Comparison of ENCODE assay signal across 34 cellular contexts in genomic region chr20:10571313-10571815, GRCh38.
DNase-seq lines count a peak whose midpoint lies in the region; ATAC-seq, FAIRE-seq and TF ChIP-seq lines count a peak whose summit lies in the region.
"Had no signal": no experiment of that assay in that cellular context is flagged by ENCODE, and none has a peak within 500 bp of the region (broad histone marks: within the 10 kb centered on the region; RNA-seq: fewer than 3 reads in every experiment).

No MANE protein-coding gene starts in this region.

- POLR2A ChIA-PET in activated naive CD8-positive, alpha-beta T cell treated with anti-CD3 and anti-CD28 coated beads, Interleukin-2, amount 10 ng/mL, durations not matched to agents 7 days and 5 days (lab: Charles Lee), result no interaction called here

- H4K8ac ChIP-seq in mesendoderm (ENCODE audit: low read depth, low read length), result no peak overlapping the region

- H3K9me3 ChIP-seq in tibial artery, result no peaks in the 10 kb centered on the region
- H3K9me3 ChIP-seq: BE2C, psoas muscle had no signal

- TF ChIP-seq CTCF in tibial artery (IDR thresholded peaks at IDR 0.05), result no peak

- no peak overlapping the region for H2BK5ac ChIP-seq in mesendoderm (ENCODE audit: low read length)

- H3K9ac ChIP-seq in mesendoderm (ENCODE audit: low read length), result no peak overlapping the region
- H3K9ac ChIP-seq: GM23248 had no signal

- no peaks in the 10 kb centered on the region for H3K36me3 ChIP-seq in mesendoderm (ENCODE audit: control insufficient read depth, insufficient read depth, low read length)
- no peaks in the 10 kb centered on the region for H3K36me3 ChIP-seq in tibial artery
- H3K36me3 ChIP-seq: BE2C had no signal

- H3K27me3 ChIP-seq in mesendoderm (ENCODE audit: insufficient read depth, low read length, poor library complexity) (no peaks in the 10 kb centered on the region), tibial artery (no peaks in the 10 kb centered on the region)
- H3K27me3 ChIP-seq: BE2C had no signal

- H3K27ac ChIP-seq in mesendoderm (ENCODE audit: low read depth, low read length) (no peak overlapping the region), tibial artery (peak overlapping the region; percentile 25 to 50)
- H3K27ac ChIP-seq: coronary artery, GM23248, psoas muscle had no signal

- H2BK15ac ChIP-seq in mesendoderm (replicated peaks; ENCODE audit: low read depth), result no peak overlapping the region

- no peaks in the 10 kb centered on the region for H3K79me1 ChIP-seq in mesendoderm (ENCODE audit: low read length)

- H3K4me1 Mint-ChIP-seq in stimulated activated naive CD8-positive, alpha-beta T cell treated with anti-CD3 and anti-CD28 coated beads, Interleukin-15, Interleukin-2, amounts not matched to agents 100 ng/mL and 50 ng/mL, for 24 hours (ENCODE audit: low read depth), result peaks cover 16% of the 10 kb centered on the region
- peaks cover 35% of the 10 kb centered on the region for H3K4me1 Mint-ChIP-seq in activated naive CD8-positive, alpha-beta T cell treated with anti-CD3 and anti-CD28 coated beads, Interleukin-2, amount 10 ng/mL, durations not matched to agents 7 days and 5 days

- H3K4me3 Mint-ChIP-seq in stimulated activated naive CD8-positive, alpha-beta T cell treated with anti-CD3 and anti-CD28 coated beads, Interleukin-15, Interleukin-2, amounts not matched to agents 100 ng/mL and 50 ng/mL, for 24 hours, result no peak overlapping the region
- peak overlapping the region; percentile 41 for H3K4me3 Mint-ChIP-seq in activated naive CD8-positive, alpha-beta T cell treated with anti-CD3 and anti-CD28 coated beads, Interleukin-2, amount 10 ng/mL, durations not matched to agents 7 days and 5 days
- H3K4me3 Mint-ChIP-seq: HFFc6, memory B cell, T-helper 17 cell, type B pancreatic cell had no signal

- peaks cover 40% of the 10 kb centered on the region for H3K36me3 Mint-ChIP-seq in stimulated activated naive CD8-positive, alpha-beta T cell treated with anti-CD3 and anti-CD28 coated beads, Interleukin-15, Interleukin-2, amounts not matched to agents 100 ng/mL and 50 ng/mL, for 24 hours (ENCODE audit: low read depth)
- peaks cover 20% of the 10 kb centered on the region for H3K36me3 Mint-ChIP-seq in activated naive CD8-positive, alpha-beta T cell treated with anti-CD3 and anti-CD28 coated beads, Interleukin-2, amount 10 ng/mL, durations not matched to agents 7 days and 5 days

- H3K4me2 ChIP-seq in mesendoderm (ENCODE audit: low read length), result no peak overlapping the region

- H3K56ac ChIP-seq in mesendoderm (ENCODE audit: low read length), result peak overlapping the region; percentile 29

- H3K4me3 ChIP-seq in mesendoderm (ENCODE audit: low read length), result no peak overlapping the region
- H3K4me3 ChIP-seq in tibial artery, result no peak overlapping the region
- H3K4me3 ChIP-seq: coronary artery, GM12878, GM23248, K562, psoas muscle had no signal

- H3K9me3 Mint-ChIP-seq in stimulated activated naive CD8-positive, alpha-beta T cell treated with anti-CD3 and anti-CD28 coated beads, Interleukin-15, Interleukin-2, amounts not matched to agents 100 ng/mL and 50 ng/mL, for 24 hours, result no peaks in the 10 kb centered on the region
- H3K9me3 Mint-ChIP-seq in activated naive CD8-positive, alpha-beta T cell treated with anti-CD3 and anti-CD28 coated beads, Interleukin-2, amount 10 ng/mL, durations not matched to agents 7 days and 5 days, result no peaks in the 10 kb centered on the region
- H3K9me3 Mint-ChIP-seq: activated naive CD4-positive, alpha-beta T cell treated with anti-CD3 and anti-CD28 coated beads, Interleukin-2, amount 50 U/mL, for 72 hours; HFFc6; memory B cell; type B pancreatic cell had no signal

- no peaks in the 10 kb centered on the region for H3K27me3 Mint-ChIP-seq in stimulated activated naive CD8-positive, alpha-beta T cell treated with anti-CD3 and anti-CD28 coated beads, Interleukin-15, Interleukin-2, amounts not matched to agents 100 ng/mL and 50 ng/mL, for 24 hours
- no peaks in the 10 kb centered on the region for H3K27me3 Mint-ChIP-seq in activated naive CD8-positive, alpha-beta T cell treated with anti-CD3 and anti-CD28 coated beads, Interleukin-2, amount 10 ng/mL, durations not matched to agents 7 days and 5 days
- H3K27me3 Mint-ChIP-seq: memory B cell, T-helper 17 cell, type B pancreatic cell had no signal

- WGBS in mesendoderm (ENCODE audit: extremely low coverage, insufficient coverage, low lambda C conversion rate), result no CpG with 5 or more reads among the region's 1 CpG

- no peaks in the 10 kb centered on the region for H3K4me1 ChIP-seq in mesendoderm (ENCODE audit: control insufficient read depth, low read depth, low read length)
- peaks cover 0 to 45% (median 12%) of the 10 kb centered on the region in 4 donors for H3K4me1 ChIP-seq in tibial artery
- H3K4me1 ChIP-seq: psoas muscle had no signal

- DNase-seq in stimulated activated naive CD8-positive, alpha-beta T cell treated with anti-CD3 and anti-CD28 coated beads, Interleukin-15, Interleukin-2, amounts not matched to agents 100 U/mL and 50 U/mL, for 24 hours, result no peak
- DNase-seq in activated naive CD8-positive, alpha-beta T cell treated with anti-CD3 and anti-CD28 coated beads, Interleukin-2, amount 10 ng/mL, durations not matched to agents 7 days and 5 days, result no peak
- DNase-seq in mesendoderm (peak; percentile 57), tibial artery (no peak), NCI-H510A (lab: John Stamatoyannopoulos, UW) (no peak), HT-29 (ENCODE audit: low spot score) (no peak), GM12892 (ENCODE audit: insufficient read length) (no peak)
- DNase-seq: ACHN; activated effector memory CD4-positive, alpha-beta T cell treated with Interleukin-2 at 50 U/mL for 16 hours; activated T-cell treated with anti-CD3 and anti-CD28 coated beads, Interleukin-2, amount 50 U/mL, for 1 hour; BE2C; DMS153; effector memory CD4-positive, alpha-beta T cell; GM23248; HFFc6; NCI-H1092; NCI-H1694 treated with DMSO at 0.1 percent for 48 hours; NCI-H2171; NCI-H524 treated with DMSO at 0.1 percent for 48 hours; NK-92 treated with Interleukin-12 subunit alpha and Interleukin-12 subunit beta, amount 100 ng/mL, for 24 hours; nucleus accumbens; PC-3; psoas muscle; T-helper 17 cell had no signal

- peak overlapping the region; percentile 71 for H3K27ac Mint-ChIP-seq in stimulated activated naive CD8-positive, alpha-beta T cell treated with anti-CD3 and anti-CD28 coated beads, Interleukin-15, Interleukin-2, amounts not matched to agents 100 ng/mL and 50 ng/mL, for 24 hours
- H3K27ac Mint-ChIP-seq in activated naive CD8-positive, alpha-beta T cell treated with anti-CD3 and anti-CD28 coated beads, Interleukin-2, amount 10 ng/mL, durations not matched to agents 7 days and 5 days, result peak overlapping the region; percentile 76
- H3K27ac Mint-ChIP-seq: HFFc6, memory B cell, T-helper 17 cell, type B pancreatic cell had no signal

- H2BK120ac ChIP-seq in mesendoderm (ENCODE audit: low read depth, low read length), result no peak overlapping the region

- H2AK5ac ChIP-seq in mesendoderm (ENCODE audit: low read length), result no peak overlapping the region

- no peak overlapping the region for H3K18ac ChIP-seq in mesendoderm (ENCODE audit: low read length)

- no peak for TF ChIP-seq POLR2A in GM12892 (IDR thresholded peaks at IDR 0.05; ENCODE audit: low read depth, low read length)

- H3K79me2 ChIP-seq in mesendoderm (ENCODE audit: control insufficient read depth, insufficient read depth, low read length), result no peaks in the 10 kb centered on the region

- H3K4ac ChIP-seq in mesendoderm (ENCODE audit: low read depth, low read length), result no peak overlapping the region

- ATAC-seq in stimulated activated naive CD8-positive, alpha-beta T cell treated with anti-CD3 and anti-CD28 coated beads, Interleukin-15, Interleukin-2, amounts not matched to agents 100 U/mL and 50 U/mL, for 24 hours, result no peak
- ATAC-seq in activated naive CD8-positive, alpha-beta T cell treated with anti-CD3 and anti-CD28 coated beads, Interleukin-2, amount 10 ng/mL, durations not matched to agents 7 days and 5 days (ENCODE audit: low read depth), result peak; percentile 65
- ATAC-seq: activated naive CD4-positive, alpha-beta T cell treated with anti-CD3 and anti-CD28 coated beads, Interleukin-2, amount 50 U/mL, for 72 hours; GM12878; K562; left lobe of liver; PC-3; psoas muscle; Right ventricle myocardium inferior; sciatic nerve; T-helper 17 cell had no signal

- no peak for FAIRE-seq in GM12892 (lab: Jason Lieb, UNC)
- FAIRE-seq: GM12878, K562 had no signal

- H4K5ac ChIP-seq in mesendoderm (ENCODE audit: low read length), result no peak overlapping the region

- H3K23ac ChIP-seq in mesendoderm (ENCODE audit: low read length), result no peak overlapping the region

- intact Hi-C loops in tibial artery (cut with DNase I; ENCODE audit: low total_unique reads), result no loop called here
